ENCODE assay signal across 8 cellular contexts in genomic region chr17:16013943-16014407, GRCh38. TPM values are rescaled to one million over a fixed set of nuclear protein-coding genes. Genes with fewer than 3 reads are reported as not detected.
DNase-seq lines count a peak whose midpoint lies in the region; ATAC-seq and TF ChIP-seq lines count a peak whose summit lies in the region.

No MANE protein-coding gene starts in this region.

- TF ChIP-seq CTCF in GM12875 (IDR thresholded peaks at IDR 0.05; ENCODE audit: borderline replicate concordance, insufficient read depth, low read depth, low read length) (0 out of 2 replicates have a peak, but pooled peaks have one; percentile 2), foreskin fibroblast (IDR thresholded peaks at IDR 0.05; ENCODE audit: low read depth, low read length) (peak; percentile 65), gastrocnemius medialis (IDR thresholded peaks at IDR 0.05 in 4 of 5, conservative IDR thresholded peaks at IDR 0.05 in 1 of 5) (peak; percentile 15 to 46 (median 21))

- H3K4me1 Mint-ChIP-seq in stimulated activated naive CD8-positive, alpha-beta T cell treated with anti-CD3 and anti-CD28 coated beads, Interleukin-15, amount 100 ng/mL, for 72 hours = peaks cover 15% of the 10 kb centered on the region

- no peak overlapping the region for H3K4me3 ChIP-seq in GM12875 (ENCODE audit: low read depth, low read length)
- H3K4me3 ChIP-seq in SJCRH30 = no peak overlapping the region
- H3K4me3 ChIP-seq in foreskin fibroblast (ENCODE audit: low read depth in 1 of 2, low read length in 2 of 2) = no peak overlapping the region
- H3K4me3 ChIP-seq in gastrocnemius medialis = no peak overlapping the region

- H3K36me3 ChIP-seq in SJCRH30 (peaks cover 92% of the 10 kb centered on the region), gastrocnemius medialis (peaks cover 0 to 25% of the 10 kb centered on the region in 2 donors)

- intact Hi-C loops in gastrocnemius medialis (cut with DNase I; ENCODE audit: low total_unique reads) = no loop called here

- H3K4me1 ChIP-seq in SJCRH30 (peaks cover 10% of the 10 kb centered on the region), gastrocnemius medialis (peaks cover 7 to 12% of the 10 kb centered on the region in 2 donors)

- no peak overlapping the region for H3K27ac Mint-ChIP-seq in stimulated activated naive CD8-positive, alpha-beta T cell treated with anti-CD3 and anti-CD28 coated beads, Interleukin-15, amount 100 ng/mL, for 72 hours

- H3K27ac ChIP-seq in SJCRH30 = no peak overlapping the region
- H3K27ac ChIP-seq in gastrocnemius medialis = peak overlapping the region; percentile 17 to 46 (median 38)

- no peak overlapping the region for H3K4me3 Mint-ChIP-seq in stimulated activated naive CD8-positive, alpha-beta T cell treated with anti-CD3 and anti-CD28 coated beads, Interleukin-15, amount 100 ng/mL, for 72 hours

- no peaks in the 10 kb centered on the region for H3K27me3 Mint-ChIP-seq in stimulated activated naive CD8-positive, alpha-beta T cell treated with anti-CD3 and anti-CD28 coated beads, Interleukin-15, amount 100 ng/mL, for 72 hours

- H3K27me3 ChIP-seq in SJCRH30 (no peaks in the 10 kb centered on the region), gastrocnemius medialis (no peaks in the 10 kb centered on the region)

- TF ChIP-seq POLR2A in gastrocnemius medialis (IDR thresholded peaks at IDR 0.05) = no peak

- peak in 1 of 2 donors; percentile 28 for ATAC-seq in gastrocnemius medialis
- ATAC-seq in stimulated activated naive CD8-positive, alpha-beta T cell treated with anti-CD3 and anti-CD28 coated beads, Interleukin-15, amount 100 ng/mL, for 72 hours = no peak

- in situ Hi-C loops in gastrocnemius medialis (cut with MboI; ENCODE audit: low sequenced_read_pairs in 4 of 4) = no loop called here

- no peaks in the 10 kb centered on the region for H3K9me3 Mint-ChIP-seq in stimulated activated naive CD8-positive, alpha-beta T cell treated with anti-CD3 and anti-CD28 coated beads, Interleukin-15, amount 100 ng/mL, for 72 hours

- DNase-seq in SJCRH30 (peak; percentile 51 to 82), foreskin fibroblast (peak; percentile 61 to 83), gastrocnemius medialis (no peak), GM19238 (ENCODE audit: insufficient read length, low spot score) (no peak), mucosa of gallbladder (ENCODE audit: low spot score) (no peak)
- no peak for DNase-seq in stimulated activated naive CD4-positive, alpha-beta T cell (lab: John Stamatoyannopoulos, UW)
- no peak for DNase-seq in stimulated activated naive CD8-positive, alpha-beta T cell treated with anti-CD3 and anti-CD28 coated beads, Interleukin-15, amount 100 ng/mL, for 72 hours

- H3K9me3 ChIP-seq in SJCRH30 (replicated peaks) (no peaks in the 10 kb centered on the region; the same call in 1 of the 2 replicates), gastrocnemius medialis (no peaks in the 10 kb centered on the region)

RNA-seq across cellular contexts. Expression of gene TTC19, which starts 14.4 kb away (rescaled TPM):
- total RNA-seq in SJCRH30 (2014; rRNA removed; shearing (Covaris generic)) = 59.5 and 70.4 TPM in 2 replicates
- total RNA-seq in gastrocnemius medialis (10 to 100 TPM; 31.0 to 56.4 (median 41.8) TPM), mucosa of gallbladder (36.9 TPM)

RNA-seq across cellular contexts. Expression of gene ZSWIM7, which starts 14.5 kb away (rescaled TPM):
- total RNA-seq in SJCRH30 (2014; rRNA removed; shearing (Covaris generic)) = 76.7 and 81.6 TPM in 2 replicates
- total RNA-seq in gastrocnemius medialis (10 to 100 TPM; 13.2 to 19.5 (median 19.1) TPM), mucosa of gallbladder (23.5 TPM)

Comparison
In these comparisons a context has a peak if more than half of its experiments do, and no peak if none do; other contexts are left out.
1. CTCF ChIP-seq: peak in every context shown above with its lines; median percentile 65 in foreskin fibroblast; 21 in gastrocnemius medialis; 2 in GM12875.
2. DNase-seq: peak in SJCRH30 (2 of 2) and foreskin fibroblast (2 of 2); none in gastrocnemius medialis (0 of 2), GM19238 (single experiment), stimulated activated naive CD4-positive, alpha-beta T cell (0 of 6), stimulated activated naive CD8-positive, alpha-beta T cell treated with anti-CD3 and anti-CD28 coated beads, Interleukin-15, amount 100 ng/mL, for 72 hours (0 of 2) and mucosa of gallbladder (single experiment).